In the genomic region with DNA sequence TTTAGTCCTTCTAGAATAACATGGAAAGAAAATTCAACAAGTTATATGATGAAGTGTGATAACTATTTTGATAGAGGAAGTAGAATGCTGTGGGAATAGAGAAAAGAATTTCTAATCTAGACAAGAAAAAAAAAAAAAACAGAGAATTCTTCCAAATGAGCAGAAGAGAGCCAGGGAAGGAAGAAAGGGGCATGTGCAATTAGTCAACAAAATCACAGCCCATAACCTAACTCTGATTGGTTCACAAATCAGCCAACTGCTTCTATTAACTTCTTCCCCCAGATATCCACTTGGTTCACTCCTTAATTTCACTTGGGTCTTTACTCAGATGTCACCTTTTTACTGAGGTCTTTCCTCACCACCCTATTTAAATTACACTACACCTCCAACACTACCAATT, we compare ENCODE assay signal across 22 cellular contexts.
DNase-seq lines count a peak whose midpoint lies in the region; ATAC-seq and TF ChIP-seq lines count a peak whose summit lies in the region.
"Had no signal": no experiment of that assay in that cellular context is flagged by ENCODE, and none has a peak within 500 bp of the region (broad histone marks: within the 10 kb centered on the region; RNA-seq: fewer than 3 reads in every experiment).

No MANE protein-coding gene starts in this region.

- H2BK12ac ChIP-seq in trophoblast cell (ENCODE audit: low read length): no peak overlapping the region

- H4K5ac ChIP-seq in IMR-90 (ENCODE audit: low read depth, low read length): peak overlapping the region; percentile 75; the same call in 1 of the 2 replicates

- H3K9ac ChIP-seq in IMR-90 (ENCODE audit: low read depth, low read length) (peak overlapping the region; percentile 47; the same call in 1 of the 2 replicates), trophoblast cell (ENCODE audit: low read length) (no peak overlapping the region)

- H4K91ac ChIP-seq in IMR-90 (ENCODE audit: insufficient read depth, low read depth, low read length) (peak overlapping the region; percentile 91), trophoblast cell (ENCODE audit: low read depth, low read length) (no peak overlapping the region)

- dilution Hi-C loops in IMR-90 (cut with HindIII; ENCODE audit: low sequenced_read_pairs, unreplicated experiment): no loop called here

- peak overlapping the region; percentile 42; the same call in 1 of the 2 replicates for H2AK5ac ChIP-seq in IMR-90 (ENCODE audit: low read depth, low read length)
- no peak overlapping the region for H2AK5ac ChIP-seq in trophoblast cell (ENCODE audit: low read length)

- H3K4ac ChIP-seq in IMR-90 (ENCODE audit: low read depth, low read length) (peak overlapping the region; percentile 93; the same call in 1 of the 2 replicates), trophoblast cell (ENCODE audit: low read depth, low read length) (no peak overlapping the region)

- H3K36me3 ChIP-seq in IMR-90 (ENCODE audit: control insufficient read depth, insufficient read depth, low read length): no peaks in the 10 kb centered on the region
- H3K36me3 ChIP-seq in trophoblast cell (ENCODE audit: control insufficient read depth in 1 of 2, insufficient read depth in 2 of 2, low read length in 2 of 2): no peaks in the 10 kb centered on the region
- H3K36me3 ChIP-seq: SJCRH30 had no signal

- POLR2A ChIA-PET in CD4-positive, alpha-beta T cell (lab: Charles Lee): interaction anchor here (1.2 to 1.6 kb wide), 2 partner anchors 58 to 67 kb away, joined by 3 to 5 read pairs; no protein-coding TSS in a partner anchor
- POLR2A ChIA-PET in IMR-90 (lab: Charles Lee; ENCODE audit: unreplicated experiment): interaction anchor here (0.5 to 0.6 kb wide), 2 partner anchors 31 to 263 kb away, joined by 4 to 5 read pairs; no protein-coding TSS in a partner anchor

- H3K14ac ChIP-seq in IMR-90 (replicated peaks; ENCODE audit: low read depth, low read length) (peak overlapping the region; percentile 61), trophoblast cell (ENCODE audit: low read length) (no peak overlapping the region)

- peaks cover 17% of the 10 kb centered on the region for H3K9me1 ChIP-seq in IMR-90 (ENCODE audit: insufficient read depth, low read length)

- CTCF ChIA-PET in CD4-positive, alpha-beta T cell (lab: Charles Lee): interaction anchor here (1.9 kb wide), 1 partner anchor 10 kb away, joined by 4 read pairs; no protein-coding TSS in a partner anchor
- CTCF ChIA-PET in IMR-90 (lab: Yijun Ruan, JAX): no interaction called here

- H3K27me3 ChIP-seq in CD4-positive, alpha-beta T cell (ENCODE audit: control insufficient read depth, insufficient read depth, low read length): no peaks in the 10 kb centered on the region
- no peaks in the 10 kb centered on the region for H3K27me3 ChIP-seq in IMR-90 (ENCODE audit: control insufficient read depth, insufficient read depth, low read length)
- no peaks in the 10 kb centered on the region for H3K27me3 ChIP-seq in trophoblast cell (ENCODE audit: insufficient read depth, low read length)
- H3K27me3 ChIP-seq: SJCRH30 had no signal

- H3K79me1 ChIP-seq in IMR-90 (ENCODE audit: low read depth in 1 of 2, low read length in 2 of 2) (peaks cover 13 to 25% of the 10 kb centered on the region in 2 experiments; a peak in 3 of 4 replicates), trophoblast cell (ENCODE audit: low read length) (peaks cover 5% of the 10 kb centered on the region)

- peak overlapping the region; percentile 86 for H2BK15ac ChIP-seq in IMR-90 (ENCODE audit: low read depth, low read length)

- peaks cover 63% of the 10 kb centered on the region for H3K4me1 Mint-ChIP-seq in CD4-positive, alpha-beta T cell (ENCODE audit: low read depth)
- H3K4me1 Mint-ChIP-seq in chondrocyte (ENCODE audit: low read depth): peaks cover 67% of the 10 kb centered on the region
- peaks cover 79% of the 10 kb centered on the region for H3K4me1 Mint-ChIP-seq in activated T-cell treated with anti-CD3 and anti-CD28 coated beads, Interleukin-2, amount 50 U/mL, for 24 hours (ENCODE audit: low read depth)

- peak overlapping the region; percentile 23; the same call in 1 of the 2 replicates for H3K4me2 ChIP-seq in IMR-90 (ENCODE audit: low read depth, low read length)
- no peak overlapping the region for H3K4me2 ChIP-seq in trophoblast cell (ENCODE audit: low read length)

- H4K12ac ChIP-seq in trophoblast cell (ENCODE audit: low read depth, low read length): no peak overlapping the region

- H2BK20ac ChIP-seq in IMR-90 (ENCODE audit: low read depth, low read length): peak overlapping the region; percentile 98

- H2BK120ac ChIP-seq in IMR-90 (ENCODE audit: low read depth, low read length) (peak overlapping the region; percentile 99), trophoblast cell (ENCODE audit: insufficient read depth, low read length, poor library complexity) (no peak overlapping the region)

- no peak overlapping the region for H3K27ac ChIP-seq in CD4-positive, alpha-beta T cell (ENCODE audit: low read depth, low read length)
- peak overlapping the region; percentile 82 for H3K27ac ChIP-seq in IMR-90 (ENCODE audit: insufficient read depth, low read length)
- H3K27ac ChIP-seq in trophoblast cell (ENCODE audit: low read depth, low read length): peak overlapping the region; percentile 36
- H3K27ac ChIP-seq: SJCRH30 had no signal

- H4K8ac ChIP-seq in IMR-90 (ENCODE audit: low read depth in 2 of 2, low read length in 2 of 2) (peak overlapping the region; percentile 7 to 80), trophoblast cell (ENCODE audit: low read depth, low read length) (no peak overlapping the region)

- intact Hi-C loops in CD4-positive, alpha-beta T cell (cut with DNase I, micrococcal nuclease): loop anchor here (2.0 to 5.0 kb wide), 2 partner anchors 17 to 44 kb away; no protein-coding TSS in a partner anchor
- intact Hi-C loops in IMR-90 (cut with micrococcal nuclease): loop anchor here (5.0 kb wide), 1 partner anchor 89 kb away; no protein-coding TSS in a partner anchor

- H3K23ac ChIP-seq in IMR-90 (ENCODE audit: low read depth, low read length): peak overlapping the region; percentile 61; the same call in 1 of the 2 replicates
- H3K23ac ChIP-seq in trophoblast cell (ENCODE audit: low read length): no peak overlapping the region

- H3K18ac ChIP-seq in IMR-90 (ENCODE audit: low read depth, low read length) (peak overlapping the region; percentile 95), trophoblast cell (ENCODE audit: low read length) (no peak overlapping the region)

- H3K27me3 Mint-ChIP-seq in CD4-positive, alpha-beta T cell: no peaks in the 10 kb centered on the region
- H3K27me3 Mint-ChIP-seq in chondrocyte (ENCODE audit: low read depth): no peaks in the 10 kb centered on the region
- H3K27me3 Mint-ChIP-seq in activated T-cell treated with anti-CD3 and anti-CD28 coated beads, Interleukin-2, amount 50 U/mL, for 24 hours: no peaks in the 10 kb centered on the region
- H3K27me3 Mint-ChIP-seq: B cell had no signal

- no peaks in the 10 kb centered on the region for H4K20me1 ChIP-seq in IMR-90 (ENCODE audit: insufficient read depth, low read length)

- ATAC-seq in CD4-positive, alpha-beta T cell (ENCODE audit: poor library complexity): no peak
- no peak for ATAC-seq in IMR-90 (ENCODE audit: low read depth)
- ATAC-seq in activated naive CD4-positive, alpha-beta T cell treated with anti-CD3 and anti-CD28 coated beads, Interleukin-2, amount 50 U/mL, for 72 hours: no peak
- ATAC-seq: sciatic nerve had no signal

- no peak for TF ChIP-seq RAD21 in IMR-90 (IDR thresholded peaks at IDR 0.05; ENCODE audit: low read length)

- H3K27ac Mint-ChIP-seq in CD4-positive, alpha-beta T cell: peak overlapping the region; percentile 3
- H3K27ac Mint-ChIP-seq in chondrocyte (ENCODE audit: unreplicated experiment): peak overlapping the region; percentile 94
- H3K27ac Mint-ChIP-seq in activated T-cell treated with anti-CD3 and anti-CD28 coated beads, Interleukin-2, amount 50 U/mL, for 24 hours: no peak overlapping the region
- H3K27ac Mint-ChIP-seq in activated naive CD4-positive, alpha-beta T cell treated with anti-CD3 and anti-CD28 coated beads, Interleukin-2, amount 50 U/mL, for 72 hours: peak overlapping the region in 1 of 2 donors; percentile 19
- H3K27ac Mint-ChIP-seq: B cell had no signal

- no peak overlapping the region for H2AK9ac ChIP-seq in IMR-90 (replicated peaks; ENCODE audit: low read depth, low read length, poor library complexity)

- peak overlapping the region; percentile 99 for H2BK5ac ChIP-seq in IMR-90 (ENCODE audit: low read depth, low read length, poor library complexity, severe bottlenecking)
- H2BK5ac ChIP-seq in trophoblast cell (ENCODE audit: low read depth, low read length, poor library complexity): no peak overlapping the region

- in situ Hi-C loops in IMR-90 (cut with MboI; ENCODE audit: low sequenced_read_pairs): no loop called here

- BruUV-seq in IMR-90 (replicated peaks; lab: Mats Ljungman, UMichigan): no TSS peak

- H2AFZ ChIP-seq in IMR-90 (replicated peaks; ENCODE audit: low read length, poor library complexity) (no peak overlapping the region), trophoblast cell (ENCODE audit: insufficient read depth, low read length, poor library complexity) (no peak overlapping the region)

- no peaks in the 10 kb centered on the region for H3K9me3 ChIP-seq in CD4-positive, alpha-beta T cell (ENCODE audit: control insufficient read depth, low read length)
- H3K9me3 ChIP-seq in IMR-90 (ENCODE audit: control insufficient read depth, insufficient read depth, low read length): no peaks in the 10 kb centered on the region
- H3K9me3 ChIP-seq in trophoblast cell (ENCODE audit: insufficient read depth, low read depth, low read length): no peaks in the 10 kb centered on the region
- H3K9me3 ChIP-seq: SJCRH30 had no signal

- H3K4me3 ChIP-seq in IMR-90 (ENCODE audit: insufficient read depth, low read depth, low read length) (no peak overlapping the region), trophoblast cell (ENCODE audit: low read depth, low read length) (no peak overlapping the region)
- H3K4me3 ChIP-seq: coronary artery, SJCRH30 had no signal

- no peak for TF ChIP-seq CTCF in CD4-positive, alpha-beta T cell (IDR thresholded peaks at IDR 0.05)
- TF ChIP-seq CTCF in IMR-90 (conservative IDR thresholded peaks at IDR 0.05; ENCODE audit: low read depth, low read length) (no peak), chondrocyte (IDR thresholded peaks at IDR 0.05) (no peak)

- no peaks in the 10 kb centered on the region for H3K79me2 ChIP-seq in trophoblast cell (ENCODE audit: control insufficient read depth, insufficient read depth, low read length, poor library complexity)

- peak overlapping the region; percentile 60; the same call in 1 of the 2 replicates for H3K56ac ChIP-seq in IMR-90 (ENCODE audit: extremely low read depth, insufficient read depth, low read length)

- no peak for DNase-seq in CD4-positive, alpha-beta T cell
- DNase-seq in IMR-90 (no peak), chondrocyte (ENCODE audit: low spot score) (no peak), trophoblast cell (peak in 1 of 2 donors; percentile 34), C1 segment of cervical spinal cord (lab: John Stamatoyannopoulos, UW) (no peak)
- no peak for DNase-seq in activated T-cell treated with anti-CD3 and anti-CD28 coated beads, Interleukin-2, amount 50 U/mL, for 24 hours
- DNase-seq in activated naive CD4-positive, alpha-beta T cell treated with anti-CD3 and anti-CD28 coated beads, Interleukin-2, amount 50 U/mL, for 72 hours (ENCODE audit: low spot score in 2 of 2): no peak
- DNase-seq: activated CD4-positive, alpha-beta T cell treated with anti-CD3 and anti-CD28 coated beads for 1 hour; activated effector memory CD4-positive, alpha-beta T cell treated with Interleukin-2 at 50 U/mL for 16 hours; aorta; Kasumi-1; kidney glomerular epithelial cell; NCI-H1105; NCI-H2107; NCI-H524; nucleus accumbens; SJCRH30; stimulated activated CD4-positive, alpha-beta T cell treated with anti-CD3 and anti-CD28 coated beads, Interleukin-1b, Interleukin-23, amount 100 ng/mL, for 48 hours; T1000 had no signal

- no peak for TF ChIP-seq POLR2A in IMR-90 (IDR thresholded peaks at IDR 0.05; ENCODE audit: low read depth, low read length)

- peaks cover 14% of the 10 kb centered on the region for H3K36me3 Mint-ChIP-seq in CD4-positive, alpha-beta T cell (ENCODE audit: low read depth)
- H3K36me3 Mint-ChIP-seq in chondrocyte (ENCODE audit: low read depth): no peaks in the 10 kb centered on the region
- H3K36me3 Mint-ChIP-seq in activated T-cell treated with anti-CD3 and anti-CD28 coated beads, Interleukin-2, amount 50 U/mL, for 24 hours (ENCODE audit: low read depth): peaks cover 17% of the 10 kb centered on the region
- H3K36me3 Mint-ChIP-seq in activated naive CD4-positive, alpha-beta T cell treated with anti-CD3 and anti-CD28 coated beads, Interleukin-2, amount 50 U/mL, for 72 hours: peaks cover 0 to 14% of the 10 kb centered on the region in 2 donors

- H3K4me3 Mint-ChIP-seq in CD4-positive, alpha-beta T cell: no peak overlapping the region
- no peak overlapping the region for H3K4me3 Mint-ChIP-seq in chondrocyte (ENCODE audit: unreplicated experiment)
- no peak overlapping the region for H3K4me3 Mint-ChIP-seq in activated T-cell treated with anti-CD3 and anti-CD28 coated beads, Interleukin-2, amount 50 U/mL, for 24 hours
- H3K4me3 Mint-ChIP-seq: B cell had no signal

- H3K4me1 ChIP-seq in IMR-90 (ENCODE audit: control insufficient read depth, insufficient read depth, low read length): peaks cover 24% of the 10 kb centered on the region
- peaks cover 0 to 11% of the 10 kb centered on the region in 2 experiments for H3K4me1 ChIP-seq in trophoblast cell (ENCODE audit: control insufficient read depth in 1 of 2, insufficient read depth in 2 of 2, low read length in 2 of 2)

- peaks cover 3% of the 10 kb centered on the region for H3K9me3 Mint-ChIP-seq in CD4-positive, alpha-beta T cell
- no peaks in the 10 kb centered on the region for H3K9me3 Mint-ChIP-seq in chondrocyte (ENCODE audit: low read depth)
- H3K9me3 Mint-ChIP-seq in activated T-cell treated with anti-CD3 and anti-CD28 coated beads, Interleukin-2, amount 50 U/mL, for 24 hours: peaks cover 19% of the 10 kb centered on the region
- peaks cover 0 to 3% of the 10 kb centered on the region in 2 donors for H3K9me3 Mint-ChIP-seq in activated naive CD4-positive, alpha-beta T cell treated with anti-CD3 and anti-CD28 coated beads, Interleukin-2, amount 50 U/mL, for 72 hours
